In genomic region chr21:16438761-16439160, GRCh38 we compare ENCODE assay signal across 31 cellular contexts.
"Had no signal": no experiment of that assay in that cellular context is flagged by ENCODE, and none has a peak within 500 bp of the region (broad histone marks: within the 10 kb centered on the region; RNA-seq: fewer than 3 reads in every experiment).

No MANE protein-coding gene starts in this region.

- H3K36me3 Mint-ChIP-seq: naive B cell; stimulated activated memory B cell treated with anti-CD40 and anti-IgM and Interleukin-4, amounts not matched to agents 10 μg/mL and 1 μg/mL and 100 μg/mL, for 72 hours; type B pancreatic cell had no signal

- ATAC-seq: naive thymus-derived CD8-positive, alpha-beta T cell; natural killer cell treated with Interleukin-12 subunit alpha and Interleukin-12 subunit beta and Interleukin-15 and Interleukin-18, amount 100 ng/mL, for 72 hours; psoas muscle; right cardiac atrium; right lobe of liver; stimulated activated memory B cell treated with anti-CD40 and anti-IgM and Interleukin-4, amounts not matched to agents 10 μg/mL and 1 μg/mL and 100 μg/mL, for 72 hours; stimulated activated naive CD8-positive, alpha-beta T cell treated with anti-CD3 and anti-CD28 coated beads, Interleukin-15, amount 100 ng/mL, for 72 hours; stimulated activated naive CD8-positive, alpha-beta T cell treated with anti-CD3 and anti-CD28 coated beads, Interleukin-15, Interleukin-2, amounts not matched to agents 100 U/mL and 50 U/mL, for 24 hours; upper lobe of right lung had no signal

- H3K27ac Mint-ChIP-seq: naive thymus-derived CD8-positive, alpha-beta T cell; natural killer cell treated with Interleukin-12 subunit alpha and Interleukin-12 subunit beta and Interleukin-15 and Interleukin-18, amount 100 ng/mL, for 72 hours; progenitor cell of endocrine pancreas; stimulated activated memory B cell treated with anti-CD40 and anti-IgM and Interleukin-4, amounts not matched to agents 10 μg/mL and 1 μg/mL and 100 μg/mL, for 72 hours; stimulated activated naive CD8-positive, alpha-beta T cell treated with anti-CD3 and anti-CD28 coated beads, Interleukin-15, amount 100 ng/mL, for 72 hours; type B pancreatic cell had no signal

- H3K9me3 Mint-ChIP-seq: neural crest cell; stimulated activated memory B cell treated with anti-CD40 and anti-IgM and Interleukin-4, amounts not matched to agents 10 μg/mL and 1 μg/mL and 100 μg/mL, for 72 hours; stimulated activated naive CD8-positive, alpha-beta T cell treated with anti-CD3 and anti-CD28 coated beads, Interleukin-15, amount 100 ng/mL, for 72 hours; type B pancreatic cell had no signal

- H3K4me3 ChIP-seq: ovary, psoas muscle, right lobe of liver, skin epidermis, smooth muscle cell, spleen, suprapubic skin, testis, tibial artery, transverse colon, upper lobe of right lung, uterus had no signal

- DNase-seq: naive B cell; naive thymus-derived CD8-positive, alpha-beta T cell; nucleus accumbens; ovary; posterior cingulate gyrus; psoas muscle; right lobe of liver; stimulated activated CD4-positive, alpha-beta T cell treated with anti-CD3 and anti-CD28 coated beads, Interleukin-12 subunit alpha, Interleukin-12 subunit beta, amount 100 ng/mL, for 4 hours; stimulated activated CD4-positive, alpha-beta T cell treated with anti-CD3 and anti-CD28 coated beads, Interleukin-1b, Interleukin-23, amount 100 ng/mL, for 48 hours; stimulated activated CD4-positive, alpha-beta T cell treated with anti-CD3 and anti-CD28 coated beads, Interleukin-4, amount 100 ng/mL, for 1 hour; stimulated activated CD4-positive, alpha-beta T cell treated with anti-CD3 and anti-CD28 coated beads, Interleukin-4, amount 100 ng/mL, for 4 hours; stimulated activated CD8-positive, alpha-beta memory T cell treated with anti-CD3 and anti-CD28 coated beads, Interleukin-4, amount 100 ng/mL, for 48 hours; stimulated activated naive CD4-positive, alpha-beta T cell; stimulated activated naive CD8-positive, alpha-beta T cell treated with anti-CD3 and anti-CD28 coated beads, Interleukin-15, amount 100 ng/mL, for 72 hours; stimulated activated naive CD8-positive, alpha-beta T cell treated with anti-CD3 and anti-CD28 coated beads, Interleukin-15, Interleukin-2, amounts not matched to agents 100 U/mL and 50 U/mL, for 24 hours; substantia nigra; testis; tibial artery; transverse colon; upper lobe of right lung; uterus had no signal

- H3K4me1 Mint-ChIP-seq: naive B cell; naive thymus-derived CD8-positive, alpha-beta T cell; neural crest cell; stimulated activated memory B cell treated with anti-CD40 and anti-IgM and Interleukin-4, amounts not matched to agents 10 μg/mL and 1 μg/mL and 100 μg/mL, for 72 hours; stimulated activated naive CD8-positive, alpha-beta T cell treated with anti-CD3 and anti-CD28 coated beads, Interleukin-15, amount 100 ng/mL, for 72 hours had no signal

- H3K4me3 Mint-ChIP-seq: naive B cell; naive thymus-derived CD8-positive, alpha-beta T cell; natural killer cell treated with Interleukin-12 subunit alpha and Interleukin-12 subunit beta and Interleukin-15 and Interleukin-18, amount 100 ng/mL, for 72 hours; neural crest cell; stimulated activated memory B cell treated with anti-CD40 and anti-IgM and Interleukin-4, amounts not matched to agents 10 μg/mL and 1 μg/mL and 100 μg/mL, for 72 hours; stimulated activated naive CD8-positive, alpha-beta T cell treated with anti-CD3 and anti-CD28 coated beads, Interleukin-15, amount 100 ng/mL, for 72 hours; type B pancreatic cell had no signal

- H3K27me3 Mint-ChIP-seq: naive B cell; naive thymus-derived CD8-positive, alpha-beta T cell; natural killer cell treated with Interleukin-12 subunit alpha and Interleukin-12 subunit beta and Interleukin-15 and Interleukin-18, amount 100 ng/mL, for 72 hours; progenitor cell of endocrine pancreas; stimulated activated memory B cell treated with anti-CD40 and anti-IgM and Interleukin-4, amounts not matched to agents 10 μg/mL and 1 μg/mL and 100 μg/mL, for 72 hours; stimulated activated naive CD8-positive, alpha-beta T cell treated with anti-CD3 and anti-CD28 coated beads, Interleukin-15, amount 100 ng/mL, for 72 hours; type B pancreatic cell had no signal
